ENCODE assay signal across 8 cellular contexts in the genomic region with DNA sequence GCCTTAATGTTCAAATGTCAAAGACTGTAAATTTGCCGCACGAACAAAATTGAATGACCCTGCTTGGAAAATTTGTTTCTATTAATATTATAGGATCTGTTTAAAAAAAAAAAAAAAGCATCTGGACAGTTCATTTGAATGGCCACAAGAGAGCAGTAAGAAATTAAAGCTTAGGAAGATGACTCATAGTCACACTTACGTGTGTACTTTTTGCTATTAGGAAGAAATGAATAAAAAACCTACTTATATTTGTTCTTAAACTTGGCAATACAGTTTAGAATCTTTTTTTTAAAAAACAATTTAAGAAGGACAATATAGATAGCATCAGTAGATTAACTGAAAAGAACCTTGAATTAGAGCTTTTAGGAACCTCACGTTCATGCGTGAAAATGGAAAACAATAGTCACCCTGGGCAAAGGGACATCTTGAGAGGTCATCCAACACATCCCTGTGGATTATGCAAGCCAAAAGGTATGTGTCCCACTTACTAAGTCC.
DNase-seq lines count a peak whose midpoint lies in the region; ATAC-seq and TF ChIP-seq lines count a peak whose summit lies in the region.

No MANE protein-coding gene starts in this region.

- no peaks in the 10 kb centered on the region for H3K9me3 ChIP-seq in spleen

- DNase-seq in Right ventricle myocardium superior (no peak), cardiac septum (ENCODE audit: low spot score) (no peak), SK-N-DZ (ENCODE audit: low spot score) (peak; percentile 19), foreskin fibroblast (peak; percentile 48 to 71), spleen (no peak), lower leg skin (ENCODE audit: low spot score in 2 of 2) (no peak), superior temporal gyrus (ENCODE audit: extremely low spot score) (no peak)
- no peak for DNase-seq in NK-92 treated with Interleukin-12 subunit alpha and Interleukin-12 subunit beta, amount 100 ng/mL, for 24 hours (lab: John Stamatoyannopoulos, UW)

- ATAC-seq in Right ventricle myocardium superior (ENCODE audit: poor library complexity): peak; percentile 60

- no peak for TF ChIP-seq POLR2A in spleen (IDR thresholded peaks at IDR 0.05)
- no peak for TF ChIP-seq POLR2A in lower leg skin (IDR thresholded peaks at IDR 0.05)

- H3K36me3 ChIP-seq in spleen: no peaks in the 10 kb centered on the region

- H3K27me3 ChIP-seq in spleen (replicated peaks in 1 of 7): no peaks in the 10 kb centered on the region

- H3K4me1 ChIP-seq in spleen: no peaks in the 10 kb centered on the region

- H3K4me3 ChIP-seq in foreskin fibroblast (ENCODE audit: low read depth in 1 of 2, low read length in 2 of 2) (peak overlapping the region in 1 of 2 donors; percentile 14), spleen (no peak overlapping the region), lower leg skin (ENCODE audit: low read depth, poor library complexity, severe bottlenecking) (no peak overlapping the region)

- intact Hi-C loops in Right ventricle myocardium superior (cut with DNase I): loop anchor here (10.0 kb wide), 2 partner anchors 623 to 703 kb away; partner anchors contain the start of gene MECOM
- intact Hi-C loops in cardiac septum (cut with DNase I): loop anchor here (5.0 to 10.0 kb wide), 3 partner anchors 76 to 167 kb away; no protein-coding TSS in a partner anchor
- intact Hi-C loops in spleen (cut with DNase I; ENCODE audit: low total_unique reads): loop anchor here (10.0 kb wide), 1 partner anchor 633 kb away; no protein-coding TSS in a partner anchor
- intact Hi-C loops in lower leg skin (cut with DNase I; ENCODE audit: low total_unique reads): no loop called here

- no peak overlapping the region for H3K27ac ChIP-seq in spleen

- TF ChIP-seq CTCF in foreskin fibroblast (IDR thresholded peaks at IDR 0.05; ENCODE audit: low read depth, low read length) (peak; percentile 57), spleen (IDR thresholded peaks at IDR 0.05 in 8 of 11, conservative IDR thresholded peaks at IDR 0.05 in 3 of 11) (peak in 6 of 11 experiments; percentile 19 to 49 (median 31)), lower leg skin (IDR thresholded peaks at IDR 0.05) (no peak)

- WGBS in spleen, 5 donors: 50 to 71% (median 59%) methylated on average over 5 of the region's 5 CpGs
- WGBS in lower leg skin, 2 donors: 34 to 39% methylated on average over 5 of the region's 5 CpGs

Comparison
In these comparisons a context has a peak if more than half of its experiments do, and no peak if none do; other contexts are left out.
1. DNase-seq: peak in SK-N-DZ (single experiment) and foreskin fibroblast (2 of 2); none in Right ventricle myocardium superior (single experiment), cardiac septum (single experiment), spleen (single experiment), NK-92 treated with Interleukin-12 subunit alpha and Interleukin-12 subunit beta, amount 100 ng/mL, for 24 hours (single experiment), lower leg skin (0 of 2) and superior temporal gyrus (single experiment).
2. CTCF ChIP-seq: peak in foreskin fibroblast (single experiment) and spleen (6 of 11); none in lower leg skin (0 of 3).